In genomic region chr2:201183835-201184234, GRCh38 we compare ENCODE assay signal across 8 cellular contexts. TPM values are rescaled to one million over a fixed set of nuclear protein-coding genes. Genes with fewer than 3 reads are reported as not detected.
DNase-seq lines count a peak whose midpoint lies in the region; ATAC-seq and TF ChIP-seq lines count a peak whose summit lies in the region.
"Not testable (repeated sequence)": the region's sequence is repeated elsewhere in the genome, so short reads cannot be mapped to it uniquely, and the experiment has no call there.

No MANE protein-coding gene starts in this region.

- H3K9ac ChIP-seq in BLaER1 treated with 17β-estradiol and CSF1 and Interleukin-3, amounts not matched to agents 10 nM and 100 nM: peak overlapping the region; percentile 67 to 81 (median 77)
- peak overlapping the region; percentile 89 for H3K9ac ChIP-seq in mucosa of stomach (ENCODE audit: low read length)

- H3K4me3 ChIP-seq in BLaER1 treated with 17β-estradiol and CSF1 and Interleukin-3, amounts not matched to agents 10 nM and 100 nM: peak overlapping the region; percentile 61 to 73 (median 65)
- peak overlapping the region; percentile 58 for H3K4me3 ChIP-seq in Jurkat, Clone E6-1 (ENCODE audit: low read length)
- peak overlapping the region; percentile 12 to 73 (median 61) for H3K4me3 ChIP-seq in heart left ventricle
- H3K4me3 ChIP-seq in mucosa of stomach (ENCODE audit: low read length): not testable (repeated sequence)

- peak overlapping the region; percentile 64 to 97 (median 84) for H3K4me2 ChIP-seq in BLaER1 treated with 17β-estradiol and CSF1 and Interleukin-3, amounts not matched to agents 10 nM and 100 nM

- not testable (repeated sequence) for H3K9me3 Mint-ChIP-seq in activated T-cell treated with anti-CD3 and anti-CD28 coated beads, Interleukin-2, amount 50 U/mL, for 72 hours; dendritic cell treated with granulocyte-macrophage colony-stimulating factor and Interleukin-4, amounts not matched to agents 40 ng/mL and 50 ng/mL, for 4 days; stimulated activated naive B cell treated with anti-CD40 and anti-IgM and Interleukin-4, amounts not matched to agents 10 μg/mL and 1 μg/mL and 100 μg/mL, for 72 hours

- not testable (repeated sequence) for TF ChIP-seq CTCF in heart left ventricle (IDR thresholded peaks at IDR 0.05)

- H3K36me3 Mint-ChIP-seq in activated T-cell treated with anti-CD3 and anti-CD28 coated beads, Interleukin-2, amount 50 U/mL, for 72 hours (ENCODE audit: insufficient read depth in 2 of 2): peaks cover 8 to 15% of the 10 kb centered on the region in 2 donors
- peaks cover 46% of the 10 kb centered on the region for H3K36me3 Mint-ChIP-seq in dendritic cell treated with granulocyte-macrophage colony-stimulating factor and Interleukin-4, amounts not matched to agents 40 ng/mL and 50 ng/mL, for 4 days (ENCODE audit: low read depth)
- H3K36me3 Mint-ChIP-seq in stimulated activated naive B cell treated with anti-CD40 and anti-IgM and Interleukin-4, amounts not matched to agents 10 μg/mL and 1 μg/mL and 100 μg/mL, for 72 hours: peaks cover 10 to 12% of the 10 kb centered on the region in 2 donors

- 54 to 58% (median 56%) methylated on average over 5 of the region's 5 CpGs for WGBS in heart left ventricle, 4 donors

- DNase-seq in Jurkat, Clone E6-1 (ENCODE audit: low read depth, low spot score); activated T-cell treated with anti-CD3 and anti-CD28 coated beads, Interleukin-2, amount 50 U/mL, for 72 hours; heart left ventricle; stimulated activated naive B cell treated with anti-CD40 and anti-IgM and Interleukin-4, amounts not matched to agents 10 μg/mL and 1 μg/mL and 100 μg/mL, for 72 hours: not testable (repeated sequence)
- peak; percentile 24 for DNase-seq in SIG-M5 treated with dmso at 0.1 percent for 504 hours (lab: John Stamatoyannopoulos, UW; ENCODE audit: unreplicated experiment)

- intact Hi-C loops in dendritic cell treated with granulocyte-macrophage colony-stimulating factor and Interleukin-4, amounts not matched to agents 40 ng/mL and 50 ng/mL, for 4 days (cut with micrococcal nuclease): loop anchor here (5.0 kb wide), 1 partner anchor 472 kb away; no protein-coding TSS in a partner anchor
- intact Hi-C loops in heart left ventricle (cut with DNase I): loop anchor here in 7 of 10 donors (1.0 to 5.0 kb wide), 3 partner anchors 48 to 49 kb away; no protein-coding TSS in a partner anchor

- H3K27me3 ChIP-seq in BLaER1 treated with 17β-estradiol and CSF1 and Interleukin-3, amounts not matched to agents 10 nM and 100 nM: peaks cover 0 to 42% (median 29%) of the 10 kb centered on the region in 11 experiments; a peak in 20 of 22 replicates
- not testable (repeated sequence) for H3K27me3 ChIP-seq in heart left ventricle; mucosa of stomach (ENCODE audit: control insufficient read depth, insufficient read depth, low read length)

- H3K36me3 ChIP-seq in BLaER1 treated with 17β-estradiol and CSF1 and Interleukin-3, amounts not matched to agents 10 nM and 100 nM: peaks cover 12 to 32% (median 25%) of the 10 kb centered on the region in 11 experiments; a peak in 21 of 22 replicates
- peaks cover 0 to 29% (median 6%) of the 10 kb centered on the region in 9 donors for H3K36me3 ChIP-seq in heart left ventricle
- H3K36me3 ChIP-seq in mucosa of stomach (ENCODE audit: control insufficient read depth, insufficient read depth, low read length): not testable (repeated sequence)

- peak overlapping the region; percentile 91 to 97 for H3K4me3 Mint-ChIP-seq in activated T-cell treated with anti-CD3 and anti-CD28 coated beads, Interleukin-2, amount 50 U/mL, for 72 hours
- H3K4me3 Mint-ChIP-seq in dendritic cell treated with granulocyte-macrophage colony-stimulating factor and Interleukin-4, amounts not matched to agents 40 ng/mL and 50 ng/mL, for 4 days: peak overlapping the region; percentile 90
- H3K4me3 Mint-ChIP-seq in stimulated activated naive B cell treated with anti-CD40 and anti-IgM and Interleukin-4, amounts not matched to agents 10 μg/mL and 1 μg/mL and 100 μg/mL, for 72 hours: peak overlapping the region; percentile 78 to 84

- peak overlapping the region; percentile 93 for H3K27ac Mint-ChIP-seq in activated T-cell treated with anti-CD3 and anti-CD28 coated beads, Interleukin-2, amount 50 U/mL, for 72 hours
- peak overlapping the region; percentile 93 for H3K27ac Mint-ChIP-seq in dendritic cell treated with granulocyte-macrophage colony-stimulating factor and Interleukin-4, amounts not matched to agents 40 ng/mL and 50 ng/mL, for 4 days
- peak overlapping the region; percentile 48 for H3K27ac Mint-ChIP-seq in stimulated activated naive B cell treated with anti-CD40 and anti-IgM and Interleukin-4, amounts not matched to agents 10 μg/mL and 1 μg/mL and 100 μg/mL, for 72 hours

- H3K27ac ChIP-seq in BLaER1 treated with 17β-estradiol and CSF1 and Interleukin-3, amounts not matched to agents 10 nM and 100 nM: peak overlapping the region; percentile 38 to 75 (median 72); a peak in 19 of 22 replicates
- peak overlapping the region; percentile 33 to 92 (median 74) for H3K27ac ChIP-seq in heart left ventricle

- peak; percentile 11 to 29 for ATAC-seq in activated T-cell treated with anti-CD3 and anti-CD28 coated beads, Interleukin-2, amount 50 U/mL, for 72 hours (replicated peaks in 1 of 2)
- peak in 2 of 4 donors; percentile 46 to 47 for ATAC-seq in heart left ventricle
- ATAC-seq in stimulated activated naive B cell treated with anti-CD40 and anti-IgM and Interleukin-4, amounts not matched to agents 10 μg/mL and 1 μg/mL and 100 μg/mL, for 72 hours (replicated peaks): not testable (repeated sequence)

- H3K9me3 ChIP-seq in BLaER1 treated with 17β-estradiol and CSF1 and Interleukin-3, amounts not matched to agents 10 nM and 100 nM (replicated peaks in 1 of 11): peaks cover 7 to 29% (median 23%) of the 10 kb centered on the region in 11 experiments; a peak in 21 of 22 replicates
- H3K9me3 ChIP-seq in heart left ventricle; mucosa of stomach (ENCODE audit: control insufficient read depth, low read length): not testable (repeated sequence)

- H4K20me1 ChIP-seq in BLaER1 treated with 17β-estradiol and CSF1 and Interleukin-3, amounts not matched to agents 10 nM and 100 nM: peaks cover 0 to 11% (median 0%) of the 10 kb centered on the region in 11 experiments; a peak in 2 of 22 replicates

- peaks cover 31 to 52% (median 41%) of the 10 kb centered on the region in 10 experiments for H3K4me1 ChIP-seq in BLaER1 treated with 17β-estradiol and CSF1 and Interleukin-3, amounts not matched to agents 10 nM and 100 nM
- H3K4me1 ChIP-seq in heart left ventricle: peaks cover 0 to 49% (median 1%) of the 10 kb centered on the region in 12 donors
- peaks cover 18% of the 10 kb centered on the region for H3K4me1 ChIP-seq in mucosa of stomach (ENCODE audit: control insufficient read depth, insufficient read depth, low read length)

- not testable (repeated sequence) for H3K27me3 Mint-ChIP-seq in activated T-cell treated with anti-CD3 and anti-CD28 coated beads, Interleukin-2, amount 50 U/mL, for 72 hours (ENCODE audit: low read depth); dendritic cell treated with granulocyte-macrophage colony-stimulating factor and Interleukin-4, amounts not matched to agents 40 ng/mL and 50 ng/mL, for 4 days; stimulated activated naive B cell treated with anti-CD40 and anti-IgM and Interleukin-4, amounts not matched to agents 10 μg/mL and 1 μg/mL and 100 μg/mL, for 72 hours

- TF ChIP-seq POLR2A in heart left ventricle (IDR thresholded peaks at IDR 0.05): not testable (repeated sequence)

- peaks cover 72% of the 10 kb centered on the region for H3K4me1 Mint-ChIP-seq in activated T-cell treated with anti-CD3 and anti-CD28 coated beads, Interleukin-2, amount 50 U/mL, for 72 hours (ENCODE audit: low read depth)
- peaks cover 42% of the 10 kb centered on the region for H3K4me1 Mint-ChIP-seq in dendritic cell treated with granulocyte-macrophage colony-stimulating factor and Interleukin-4, amounts not matched to agents 40 ng/mL and 50 ng/mL, for 4 days (ENCODE audit: low read depth)
- H3K4me1 Mint-ChIP-seq in stimulated activated naive B cell treated with anti-CD40 and anti-IgM and Interleukin-4, amounts not matched to agents 10 μg/mL and 1 μg/mL and 100 μg/mL, for 72 hours: peaks cover 18 to 52% of the 10 kb centered on the region in 2 donors

RNA-seq across cellular contexts. Expression of gene CASP10, which starts 0.9 kb away (rescaled TPM):
- 3.7 TPM for polyA plus RNA-seq in Jurkat, Clone E6-1 (2012; ENCODE audit: insufficient read depth, insufficient read length)
- total RNA-seq in activated T-cell treated with anti-CD3 and anti-CD28 coated beads, Interleukin-2, amount 50 U/mL, for 72 hours: 10 to 100 TPM; 15.7 to 17.4 TPM
- total RNA-seq in heart left ventricle: 10 to 100 TPM in 2 of 9 donors, 1 to 10 TPM in 7; 4.3 to 24.0 (median 5.8) TPM
- polyA plus RNA-seq in heart left ventricle: 1 to 10 TPM; 2.8 to 3.5 TPM
